Comparison of ENCODE assay signal across 17 cellular contexts in genomic region chr7:79933144-79933543, GRCh38.
"Had no signal": no experiment of that assay in that cellular context is flagged by ENCODE, and none has a peak within 500 bp of the region (broad histone marks: within the 10 kb centered on the region; RNA-seq: fewer than 3 reads in every experiment).

No MANE protein-coding gene starts in this region.

- H3K9me3 ChIP-seq: mucosa of descending colon had no signal

- ATAC-seq: activated CD8-positive, alpha-beta T cell treated with anti-CD3 and anti-CD28 coated beads for 36 hours; left lobe of liver; mucosa of descending colon; naive thymus-derived CD8-positive, alpha-beta T cell; right cardiac atrium; stimulated activated memory B cell treated with anti-CD40 and anti-IgM and Interleukin-4, amounts not matched to agents 10 μg/mL and 1 μg/mL and 100 μg/mL, for 72 hours had no signal

- H3K4me1 ChIP-seq: spleen, tibial nerve had no signal

- H3K27ac ChIP-seq: spleen, tibial nerve, WERI-Rb-1 had no signal

- DNase-seq: activated CD4-positive, alpha-beta T cell treated with anti-CD3 and anti-CD28 coated beads for 4 hours; activated CD8-positive, alpha-beta memory T cell treated with anti-CD3 and anti-CD28 coated beads, Interleukin-2, amount 50 U/mL, for 48 hours; activated CD8-positive, alpha-beta T cell treated with anti-CD3 and anti-CD28 coated beads for 36 hours; activated naive CD4-positive, alpha-beta T cell treated with anti-CD3 and anti-CD28 coated beads, Interleukin-2, amount 50 U/mL, for 16 hours; amniotic stem cell; islet precursor cell; mucosa of descending colon; naive thymus-derived CD8-positive, alpha-beta T cell; nucleus accumbens; right cardiac atrium; spleen; stimulated activated CD4-positive, alpha-beta T cell treated with anti-CD3 and anti-CD28 coated beads, Interleukin-1b, Interleukin-23, amount 100 ng/mL, for 48 hours; T-helper 1 cell; WERI-Rb-1 had no signal

- H3K27me3 ChIP-seq: spleen, tibial nerve had no signal

- H3K4me3 ChIP-seq: mucosa of descending colon, spleen, tibial nerve had no signal

- H3K36me3 ChIP-seq: spleen, tibial nerve, WERI-Rb-1 had no signal
